10 cellular contexts compared by ENCODE assay signal in genomic region chr3:12508316-12508715, GRCh38. TPM values are rescaled to one million over a fixed set of nuclear protein-coding genes. Genes with fewer than 3 reads are reported as not detected.
DNase-seq lines count a peak whose midpoint lies in the region; ATAC-seq and TF ChIP-seq lines count a peak whose summit lies in the region.
"Had no signal": no experiment of that assay in that cellular context is flagged by ENCODE, and none has a peak within 500 bp of the region (broad histone marks: within the 10 kb centered on the region; RNA-seq: fewer than 3 reads in every experiment).

No MANE protein-coding gene starts in this region.

- peak overlapping the region; percentile 56 for H3K27ac ChIP-seq in suprapubic skin

- no peak for TF ChIP-seq CTCF in HFF-Myc (IDR thresholded peaks at IDR 0.05; ENCODE audit: low read depth, low read length, missing control alignments)
- TF ChIP-seq CTCF in suprapubic skin (IDR thresholded peaks at IDR 0.05), result no peak

- H3K4me1 ChIP-seq in suprapubic skin, result peaks cover 7% of the 10 kb centered on the region

- peak; percentile 93 for DNase-seq in HFF-Myc (ENCODE audit: extremely low read depth, low read depth)
- peak; percentile 92 for DNase-seq in brain pericyte (ENCODE audit: low read depth, low spot score)
- peak; percentile 90 for DNase-seq in hepatic stellate cell (ENCODE audit: low spot score)
- peak in 1 of 2 donors; percentile 67 for DNase-seq in suprapubic skin (ENCODE audit: low spot score in 2 of 2)
- DNase-seq in SIG-M5 (lab: John Stamatoyannopoulos, UW), result no peak
- DNase-seq in HUDEP-2 (lab: John Stamatoyannopoulos, UW; ENCODE audit: unreplicated experiment in 76 of 76), result no peak
- no peak for DNase-seq in NCI-H345 treated with DMSO at 0.1 percent for 48 hours (lab: John Stamatoyannopoulos, UW; ENCODE audit: unreplicated experiment)

- TF ChIP-seq EP300 in suprapubic skin (IDR thresholded peaks at IDR 0.05), result no peak

- no peak overlapping the region for H3K4me3 ChIP-seq in HFF-Myc (replicated peaks; ENCODE audit: low read depth, low read length)
- H3K4me3 ChIP-seq in suprapubic skin, result no peak overlapping the region

- 35% methylated on average over 5 of the region's 5 CpGs for WGBS in suprapubic skin

- TF ChIP-seq POLR2A in suprapubic skin (IDR thresholded peaks at IDR 0.05), result no peak

- no peaks in the 10 kb centered on the region for H3K9me3 ChIP-seq in suprapubic skin

- no peak for ATAC-seq in GM19328 (IDR thresholded peaks at IDR 0.05; ENCODE audit: unreplicated experiment)

- H3K36me3 ChIP-seq in suprapubic skin, result peaks cover 29% of the 10 kb centered on the region

- no peaks in the 10 kb centered on the region for H3K27me3 ChIP-seq in suprapubic skin

RNA-seq across cellular contexts. Expression of gene TSEN2, which starts 24.0 kb away (rescaled TPM):
- total RNA-seq in suprapubic skin, result 10 to 100 TPM; 13.6 to 26.1 (median 15.3) TPM

RNA-seq across cellular contexts. Expression of gene MKRN2OS, which starts 37.0 kb away (rescaled TPM):
- 1 to 10 TPM in 3 of 4 donors, under 1 TPM in 1; 0.91 to 2.0 (median 1.6) TPM for total RNA-seq in suprapubic skin
- total RNA-seq: right cardiac atrium, temporal lobe had no signal

RNA-seq across cellular contexts. Expression of gene MKRN2, which starts 48.6 kb away (rescaled TPM):
- 10 to 100 TPM; 23.4 to 26.6 (median 24.6) TPM for total RNA-seq in suprapubic skin

Comparison
In these comparisons a context has a peak if more than half of its experiments do, and no peak if none do; other contexts are left out.
1. DNase-seq: peak in HFF-Myc (single experiment), brain pericyte (single experiment) and hepatic stellate cell (single experiment); none in SIG-M5 (single experiment), HUDEP-2 (0 of 76) and NCI-H345 treated with DMSO at 0.1 percent for 48 hours (single experiment).